In genomic region chr6:30842754-30843610, GRCh38 we compare ENCODE assay signal across 11 cellular contexts. TPM values are rescaled to one million over a fixed set of nuclear protein-coding genes. Genes with fewer than 3 reads are reported as not detected.
A peak's percentile ranks its signal among the peaks of the same experiment; 100 is the strongest.
DNase-seq lines count a peak whose midpoint lies in the region; ATAC-seq lines count a peak whose summit lies in the region.
"Had no signal": no experiment of that assay in that cellular context is flagged by ENCODE, and none has a peak within 500 bp of the region (broad histone marks: within the 10 kb centered on the region; RNA-seq: fewer than 3 reads in every experiment).

No MANE protein-coding gene starts in this region.

- H3K36me3 ChIP-seq in HAP-1 (replicated peaks), result no peaks in the 10 kb centered on the region
- H3K36me3 ChIP-seq in mesenchymal stem cell (ENCODE audit: control insufficient read depth in 1 of 2, insufficient read depth in 2 of 2, low read depth in 1 of 2, low read length in 2 of 2), result no peaks in the 10 kb centered on the region

- H3K4me3 ChIP-seq in HAP-1 (no peak overlapping the region), mesenchymal stem cell (ENCODE audit: insufficient read depth in 1 of 2, low read depth in 1 of 2, low read length in 2 of 2) (no peak overlapping the region)

- H3K18ac ChIP-seq in mesenchymal stem cell (ENCODE audit: low read depth in 1 of 2, low read length in 2 of 2), result peak overlapping the region in 1 of 2 experiments; percentile 56

- H3K9me3 Mint-ChIP-seq in activated naive CD4-positive, alpha-beta T cell treated with anti-CD3 and anti-CD28 coated beads, Interleukin-2, amount 50 U/mL, for 72 hours, result no peaks in the 10 kb centered on the region
- no peaks in the 10 kb centered on the region for H3K9me3 Mint-ChIP-seq in stimulated activated effector memory CD8-positive, alpha-beta T cell treated with anti-CD3 and anti-CD28 coated beads, Interleukin-12 subunit alpha, Interleukin-12 subunit beta, amount 100 ng/mL, for 72 hours
- H3K9me3 Mint-ChIP-seq: activated T-helper 2 cell treated with anti-CD3 and anti-CD28 coated beads, Interferon-gamma antibody, Interleukin-2, Interleukin-4, amounts not matched to agents 10 μg/mL and 5 μg/mL and 100 μg/mL, durations not matched to agents 14 hours and 24 hours and 36 hours had no signal

- H3K4me2 ChIP-seq in mesenchymal stem cell (ENCODE audit: low read length, poor library complexity, severe bottlenecking), result no peak overlapping the region

- H3K9ac ChIP-seq in mesenchymal stem cell (ENCODE audit: low read length), result no peak overlapping the region

- H3K9me3 ChIP-seq in HAP-1, result no peaks in the 10 kb centered on the region
- H3K9me3 ChIP-seq in mesenchymal stem cell (ENCODE audit: control insufficient read depth, low read length), result no peaks in the 10 kb centered on the region

- H3K79me1 ChIP-seq in mesenchymal stem cell (replicated peaks; ENCODE audit: low read length, poor library complexity, severe bottlenecking), result no peaks in the 10 kb centered on the region

- H4K8ac ChIP-seq in mesenchymal stem cell (ENCODE audit: low read length), result no peak overlapping the region

- peak overlapping the region; percentile 92 for H2AK5ac ChIP-seq in mesenchymal stem cell (ENCODE audit: low read length, severe bottlenecking)

- no peaks in the 10 kb centered on the region for H3K27me3 ChIP-seq in HAP-1 (ENCODE audit: low read depth)
- peaks cover 0 to 23% of the 10 kb centered on the region in 2 experiments for H3K27me3 ChIP-seq in mesenchymal stem cell (ENCODE audit: control insufficient read depth in 1 of 2, insufficient read depth in 1 of 2, low read length in 2 of 2)

- 83% methylated on average over 6 of the region's 12 CpGs for WGBS in mesenchymal stem cell

- H2AFZ ChIP-seq in mesenchymal stem cell (ENCODE audit: low read depth, low read length), result no peak overlapping the region

- no peak overlapping the region for H2BK120ac ChIP-seq in mesenchymal stem cell (ENCODE audit: low read depth, low read length)

- H3K14ac ChIP-seq in mesenchymal stem cell (ENCODE audit: low read length in 2 of 2), result no peak overlapping the region

- H2BK15ac ChIP-seq in mesenchymal stem cell (ENCODE audit: low read depth, poor library complexity, severe bottlenecking), result no peak overlapping the region

- H3K4me1 ChIP-seq in HAP-1 (peaks cover 42% of the 10 kb centered on the region), mesenchymal stem cell (ENCODE audit: control insufficient read depth, insufficient read depth, low read depth, low read length) (peaks cover 11% of the 10 kb centered on the region)

- H3K27ac ChIP-seq in mesenchymal stem cell (ENCODE audit: low read length, poor library complexity, severe bottlenecking), result no peak overlapping the region

- peak; percentile 40 to 65 for ATAC-seq in activated naive CD4-positive, alpha-beta T cell treated with anti-CD3 and anti-CD28 coated beads, Interleukin-2, amount 50 U/mL, for 72 hours
- no peak for ATAC-seq in stimulated activated effector memory CD8-positive, alpha-beta T cell treated with anti-CD3 and anti-CD28 coated beads, Interleukin-12 subunit alpha, Interleukin-12 subunit beta, amount 100 ng/mL, for 72 hours

- no peak overlapping the region for H3K23ac ChIP-seq in mesenchymal stem cell (ENCODE audit: low read length in 2 of 2)

- in situ Hi-C loops in HAP-1 (cut with MboI; ENCODE audit: low sequenced_read_pairs), result no loop called here

- H2BK12ac ChIP-seq in mesenchymal stem cell (ENCODE audit: low read length in 2 of 2), result peak overlapping the region; percentile 6 to 16

- peak overlapping the region in 1 of 2 experiments; percentile 26 for H3K4ac ChIP-seq in mesenchymal stem cell (ENCODE audit: low read depth in 1 of 2, low read length in 2 of 2)

- no peak overlapping the region for H3K4me3 Mint-ChIP-seq in stimulated activated effector memory CD8-positive, alpha-beta T cell treated with anti-CD3 and anti-CD28 coated beads, Interleukin-12 subunit alpha, Interleukin-12 subunit beta, amount 100 ng/mL, for 72 hours

- H4K91ac ChIP-seq in mesenchymal stem cell (ENCODE audit: low read length), result no peak overlapping the region

- DNase-seq in DMS 273 (lab: John Stamatoyannopoulos, UW; ENCODE audit: unreplicated experiment) (peak; percentile 78), HAP-1 (ENCODE audit: low spot score in 2 of 2) (peak; percentile 26 to 70), mesenchymal stem cell (peak; percentile 45), NCI-H187 treated with DMSO at 0.1 percent for 48 hours (lab: John Stamatoyannopoulos, UW) (no peak), SHP77 (lab: John Stamatoyannopoulos, UW) (no peak), activated gamma-delta T cell treated with Interleukin-2 at 50 U/mL for 16 hours (no peak)
- DNase-seq in activated naive CD4-positive, alpha-beta T cell treated with anti-CD3 and anti-CD28 coated beads, Interleukin-2, amount 50 U/mL, for 72 hours (ENCODE audit: low spot score in 2 of 2), result no peak
- DNase-seq in stimulated activated effector memory CD8-positive, alpha-beta T cell treated with anti-CD3 and anti-CD28 coated beads, Interleukin-12 subunit alpha, Interleukin-12 subunit beta, amount 100 ng/mL, for 72 hours (ENCODE audit: low spot score in 2 of 2), result no peak
- DNase-seq: head of caudate nucleus, NCI-H1417 treated with DMSO at 0.1 percent for 48 hours had no signal

- H3K36me3 Mint-ChIP-seq in activated naive CD4-positive, alpha-beta T cell treated with anti-CD3 and anti-CD28 coated beads, Interleukin-2, amount 50 U/mL, for 72 hours, result no peaks in the 10 kb centered on the region
- no peaks in the 10 kb centered on the region for H3K36me3 Mint-ChIP-seq in stimulated activated effector memory CD8-positive, alpha-beta T cell treated with anti-CD3 and anti-CD28 coated beads, Interleukin-12 subunit alpha, Interleukin-12 subunit beta, amount 100 ng/mL, for 72 hours

- peak overlapping the region in 1 of 2 donors; percentile 56 for H3K27ac Mint-ChIP-seq in activated naive CD4-positive, alpha-beta T cell treated with anti-CD3 and anti-CD28 coated beads, Interleukin-2, amount 50 U/mL, for 72 hours
- no peak overlapping the region for H3K27ac Mint-ChIP-seq in stimulated activated effector memory CD8-positive, alpha-beta T cell treated with anti-CD3 and anti-CD28 coated beads, Interleukin-12 subunit alpha, Interleukin-12 subunit beta, amount 100 ng/mL, for 72 hours
- H3K27ac Mint-ChIP-seq: activated T-helper 2 cell treated with anti-CD3 and anti-CD28 coated beads, Interferon-gamma antibody, Interleukin-2, Interleukin-4, amounts not matched to agents 10 μg/mL and 5 μg/mL and 100 μg/mL, durations not matched to agents 14 hours and 24 hours and 36 hours had no signal

- H2BK5ac ChIP-seq in mesenchymal stem cell (ENCODE audit: low read depth, low read length, poor library complexity, severe bottlenecking), result peak overlapping the region; percentile 36

- H3K4me1 Mint-ChIP-seq in stimulated activated effector memory CD8-positive, alpha-beta T cell treated with anti-CD3 and anti-CD28 coated beads, Interleukin-12 subunit alpha, Interleukin-12 subunit beta, amount 100 ng/mL, for 72 hours, result peaks cover 12% of the 10 kb centered on the region

RNA-seq across cellular contexts. Expression of gene DDR1, which starts 41.3 kb away (rescaled TPM):
- 10 to 100 TPM; 15.2 to 20.7 TPM for total RNA-seq in activated naive CD4-positive, alpha-beta T cell treated with anti-CD3 and anti-CD28 coated beads, Interleukin-2, amount 50 U/mL, for 72 hours
- 20.0 TPM for polyA plus RNA-seq in mesenchymal stem cell (2013, experiment 1 of 2)
- polyA plus RNA-seq in mesenchymal stem cell (2013, experiment 2 of 2), result 21.0 TPM

Comparison
In these comparisons a context has a peak if more than half of its experiments do, and no peak if none do; other contexts are left out.
1. DNase-seq: peak in DMS 273 (single experiment), HAP-1 (2 of 2) and mesenchymal stem cell (single experiment); none in activated naive CD4-positive, alpha-beta T cell treated with anti-CD3 and anti-CD28 coated beads, Interleukin-2, amount 50 U/mL, for 72 hours (0 of 2), NCI-H187 treated with DMSO at 0.1 percent for 48 hours (single experiment), SHP77 (0 of 2), stimulated activated effector memory CD8-positive, alpha-beta T cell treated with anti-CD3 and anti-CD28 coated beads, Interleukin-12 subunit alpha, Interleukin-12 subunit beta, amount 100 ng/mL, for 72 hours (0 of 2) and activated gamma-delta T cell treated with Interleukin-2 at 50 U/mL for 16 hours (single experiment).